Comparison of ENCODE assay signal across 1 cellular context in genomic region chr12:123389560-123390351, GRCh38.
TF ChIP-seq lines count a peak whose summit lies in the region.

No MANE protein-coding gene starts in this region.

TF ChIP-seq in endothelial cell of umbilical vein, 7 proteins besides CTCF, POLR2A, EP300 and RAD21:
- TF ChIP-seq FOS (IDR thresholded peaks at IDR 0.05; ENCODE audit: borderline replicate concordance, insufficient read depth, low read length): no peak
- no peak for TF ChIP-seq MYC (IDR thresholded peaks at IDR 0.05; ENCODE audit: low read depth, low read length)
- TF ChIP-seq GATA2 (IDR thresholded peaks at IDR 0.05; ENCODE audit: insufficient read depth, insufficient read length, low read depth, low read length): no peak
- no peak for TF ChIP-seq MAX (IDR thresholded peaks at IDR 0.05; ENCODE audit: insufficient read depth, insufficient read length)
- no peak for TF ChIP-seq JUN (IDR thresholded peaks at IDR 0.05; ENCODE audit: borderline replicate concordance, insufficient read depth, insufficient read length, low read depth)
- no peak for TF ChIP-seq POLR2AphosphoS5 (IDR thresholded peaks at IDR 0.05; ENCODE audit: insufficient read depth, low read depth, low read length)
- no peak for TF ChIP-seq EZH2 (IDR thresholded peaks at IDR 0.05; ENCODE audit: borderline replicate concordance, low read depth, low read length, severe bottlenecking)
